Comparison of ENCODE assay signal across 19 cellular contexts in genomic region chr6:80211295-80211694, GRCh38.
DNase-seq lines count a peak whose midpoint lies in the region; ATAC-seq and TF ChIP-seq lines count a peak whose summit lies in the region.
"Had no signal": no experiment of that assay in that cellular context is flagged by ENCODE, and none has a peak within 500 bp of the region (broad histone marks: within the 10 kb centered on the region; RNA-seq: fewer than 3 reads in every experiment).

No MANE protein-coding gene starts in this region.

- H3K9me3 Mint-ChIP-seq in Caco-2 (ENCODE audit: unreplicated experiment) (peaks cover 9% of the 10 kb centered on the region), memory B cell (no peaks in the 10 kb centered on the region)
- H3K9me3 Mint-ChIP-seq: CD4-positive, alpha-beta memory T cell had no signal

- H3K4me1 ChIP-seq in Caco-2 (peaks cover 36% of the 10 kb centered on the region), OCI-LY3 (ENCODE audit: low read length) (peaks cover 38% of the 10 kb centered on the region), prostate gland (replicated peaks) (no peaks in the 10 kb centered on the region)
- H3K4me1 ChIP-seq: right lobe of liver, upper lobe of left lung had no signal

- DNase-seq in Caco-2 (no peak), memory B cell (ENCODE audit: low spot score in 2 of 2) (no peak), NCI-H2227 (lab: John Stamatoyannopoulos, UW; ENCODE audit: unreplicated experiment) (no peak), prostate gland (ENCODE audit: low spot score) (no peak), AG20443 (ENCODE audit: low spot score) (no peak), COLO829 (ENCODE audit: low spot score) (no peak)
- DNase-seq: ACHN; amniotic stem cell; CD4-positive, alpha-beta memory T cell; gastrocnemius medialis; midbrain; NCI-H526 treated with DMSO at 0.1 percent for 48 hours; right lobe of liver; SW 1271; upper lobe of left lung had no signal

- H3K9ac ChIP-seq in OCI-LY3 (ENCODE audit: low read length): peak overlapping the region; percentile 18; the same call in 1 of the 2 replicates

- no peak for TF ChIP-seq POLR2A in prostate gland (IDR thresholded peaks at IDR 0.05)

- peak overlapping the region; percentile 64 for H3K27ac ChIP-seq in OCI-LY3 (ENCODE audit: low read length)
- H3K27ac ChIP-seq in prostate gland: no peak overlapping the region
- H3K27ac ChIP-seq: gastrocnemius medialis, neutrophil, right lobe of liver, upper lobe of left lung, VCaP had no signal

- H2AFZ ChIP-seq in OCI-LY3 (ENCODE audit: low read depth, low read length): no peak overlapping the region

- no peaks in the 10 kb centered on the region for H3K9me3 ChIP-seq in Caco-2
- H3K9me3 ChIP-seq in OCI-LY3 (ENCODE audit: insufficient read depth, low read length): no peaks in the 10 kb centered on the region
- no peaks in the 10 kb centered on the region for H3K9me3 ChIP-seq in prostate gland
- H3K9me3 ChIP-seq: gastrocnemius medialis, neutrophil, right lobe of liver, upper lobe of left lung had no signal

- H3K36me3 Mint-ChIP-seq in Caco-2 (ENCODE audit: insufficient read depth, unreplicated experiment) (no peaks in the 10 kb centered on the region), memory B cell (peaks cover 12% of the 10 kb centered on the region)

- H3K27me3 Mint-ChIP-seq in Caco-2 (ENCODE audit: insufficient read depth, unreplicated experiment) (no peaks in the 10 kb centered on the region), memory B cell (no peaks in the 10 kb centered on the region)
- H3K27me3 Mint-ChIP-seq: CD4-positive, alpha-beta memory T cell had no signal

- H3K4me3 Mint-ChIP-seq in Caco-2 (ENCODE audit: unreplicated experiment): no peak overlapping the region
- H3K4me3 Mint-ChIP-seq in memory B cell: no peak overlapping the region
- H3K4me3 Mint-ChIP-seq: CD4-positive, alpha-beta memory T cell had no signal

- H3K4me1 Mint-ChIP-seq in Caco-2 (ENCODE audit: low read depth, unreplicated experiment) (peaks cover 25% of the 10 kb centered on the region), memory B cell (peaks cover 3% of the 10 kb centered on the region)
- H3K4me1 Mint-ChIP-seq: CD4-positive, alpha-beta memory T cell had no signal

- peak overlapping the region; percentile 74 for H3K4me2 ChIP-seq in OCI-LY3 (ENCODE audit: low read length)

- H3K4me3 ChIP-seq in Caco-2 (ENCODE audit: low read depth, low read length): no peak overlapping the region
- peak overlapping the region; percentile 21; the same call in 1 of the 2 replicates for H3K4me3 ChIP-seq in OCI-LY3 (ENCODE audit: low read length)
- no peak overlapping the region for H3K4me3 ChIP-seq in prostate gland
- H3K4me3 ChIP-seq: gastrocnemius medialis, right lobe of liver, upper lobe of left lung had no signal

- H4K20me1 ChIP-seq in OCI-LY3 (ENCODE audit: insufficient read depth, low read length): no peaks in the 10 kb centered on the region

- ATAC-seq in GM21717 (IDR thresholded peaks at IDR 0.05; ENCODE audit: unreplicated experiment) (peak; percentile 47), memory B cell (ENCODE audit: low read depth) (no peak)
- ATAC-seq: right lobe of liver had no signal

- TF ChIP-seq CTCF in Caco-2 (IDR thresholded peaks at IDR 0.05; ENCODE audit: insufficient read depth in 1 of 2, low read depth in 1 of 2, low read length in 1 of 2, severe bottlenecking in 1 of 2, unreplicated experiment in 1 of 2) (no peak), OCI-LY3 (IDR thresholded peaks at IDR 0.05; ENCODE audit: low read depth, low read length) (no peak), prostate gland (IDR thresholded peaks at IDR 0.05) (no peak)

- CTCF ChIA-PET in Caco-2 (lab: Charles Lee): no interaction called here

- intact Hi-C loops in Caco-2 (cut with micrococcal nuclease; ENCODE audit: unreplicated experiment) (loop anchor here (5.0 kb wide), 2 partner anchors 79 to 316 kb away; no protein-coding TSS in a partner anchor), prostate gland (cut with DNase I) (loop anchor here (10.0 kb wide), 2 partner anchors 124 to 244 kb away; no protein-coding TSS in a partner anchor)

- H3K27me3 ChIP-seq in Caco-2 (replicated peaks; ENCODE audit: control insufficient read depth, insufficient read depth, low read length): no peaks in the 10 kb centered on the region
- H3K27me3 ChIP-seq in OCI-LY3 (ENCODE audit: low read depth, low read length): no peaks in the 10 kb centered on the region
- no peaks in the 10 kb centered on the region for H3K27me3 ChIP-seq in prostate gland (replicated peaks; ENCODE audit: insufficient read depth)
- H3K27me3 ChIP-seq: gastrocnemius medialis, neutrophil, right lobe of liver, upper lobe of left lung had no signal

- BruUV-seq in Caco-2 (replicated peaks; lab: Mats Ljungman, UMichigan): no TSS peak

- H3K79me2 ChIP-seq in OCI-LY3 (ENCODE audit: low read length): no peaks in the 10 kb centered on the region

- H3K27ac Mint-ChIP-seq in Caco-2 (ENCODE audit: unreplicated experiment) (peak overlapping the region; percentile 89), memory B cell (peak overlapping the region; percentile 19)

- POLR2A ChIA-PET in Caco-2 (lab: Charles Lee): interaction anchor here (0.5 kb wide), 1 partner anchor 12 kb away, joined by 4 read pairs; no protein-coding TSS in a partner anchor

- 94% methylated on average over 3 of the region's 3 CpGs for WGBS in prostate gland

- H3K36me3 ChIP-seq in Caco-2 (ENCODE audit: control insufficient read depth, insufficient read depth, low read length) (no peaks in the 10 kb centered on the region), OCI-LY3 (replicated peaks; ENCODE audit: low read depth, low read length) (no peaks in the 10 kb centered on the region), prostate gland (no peaks in the 10 kb centered on the region)
- H3K36me3 ChIP-seq: gastrocnemius medialis, neutrophil, right lobe of liver, upper lobe of left lung had no signal
